Comparison of ENCODE assay signal across 1 cellular context in the genomic region with DNA sequence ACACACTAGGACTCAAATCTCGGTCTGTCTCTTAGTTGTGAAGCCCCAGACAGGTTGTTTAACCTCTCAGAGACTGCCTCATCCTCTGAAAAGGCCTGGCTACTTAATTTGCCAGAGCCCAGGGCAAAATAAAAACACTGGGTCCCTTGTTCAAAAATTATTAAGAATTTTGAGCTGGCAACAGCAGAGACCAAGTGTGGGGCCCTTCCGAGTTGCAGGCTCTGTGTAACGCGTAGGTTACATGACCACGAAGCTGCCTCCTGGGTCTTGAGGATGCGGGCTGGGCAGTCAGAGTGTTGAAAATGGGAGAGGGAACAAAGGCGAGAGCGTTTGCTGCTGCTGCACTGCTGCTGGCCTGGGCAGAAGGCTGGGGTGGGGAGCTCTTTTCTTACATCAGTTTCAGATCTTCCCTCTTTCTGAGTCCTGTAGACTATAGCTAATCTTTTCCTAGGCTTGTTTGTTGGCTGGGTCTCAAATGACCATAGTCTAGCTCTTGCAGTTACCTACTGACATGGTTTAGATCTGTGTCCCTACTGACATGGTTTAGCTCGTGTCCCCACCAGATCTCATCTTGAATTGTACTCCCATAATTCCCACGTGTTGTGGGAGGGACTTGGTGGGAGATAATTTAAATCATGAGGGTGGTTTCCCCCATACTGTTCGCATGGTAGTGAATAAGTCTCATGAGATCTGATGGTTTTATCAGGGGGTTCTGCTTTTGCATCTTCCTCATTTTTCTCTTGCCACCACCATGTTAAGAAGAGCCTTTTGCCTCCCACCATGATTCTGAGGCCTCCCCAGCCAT.
TF ChIP-seq lines count a peak whose summit lies in the region.

No MANE protein-coding gene starts in this region.

TF ChIP-seq in K562, 482 proteins besides CTCF, POLR2A, EP300 and RAD21 (continued from another document and continues in another):
- TF ChIP-seq, protein P1, sequence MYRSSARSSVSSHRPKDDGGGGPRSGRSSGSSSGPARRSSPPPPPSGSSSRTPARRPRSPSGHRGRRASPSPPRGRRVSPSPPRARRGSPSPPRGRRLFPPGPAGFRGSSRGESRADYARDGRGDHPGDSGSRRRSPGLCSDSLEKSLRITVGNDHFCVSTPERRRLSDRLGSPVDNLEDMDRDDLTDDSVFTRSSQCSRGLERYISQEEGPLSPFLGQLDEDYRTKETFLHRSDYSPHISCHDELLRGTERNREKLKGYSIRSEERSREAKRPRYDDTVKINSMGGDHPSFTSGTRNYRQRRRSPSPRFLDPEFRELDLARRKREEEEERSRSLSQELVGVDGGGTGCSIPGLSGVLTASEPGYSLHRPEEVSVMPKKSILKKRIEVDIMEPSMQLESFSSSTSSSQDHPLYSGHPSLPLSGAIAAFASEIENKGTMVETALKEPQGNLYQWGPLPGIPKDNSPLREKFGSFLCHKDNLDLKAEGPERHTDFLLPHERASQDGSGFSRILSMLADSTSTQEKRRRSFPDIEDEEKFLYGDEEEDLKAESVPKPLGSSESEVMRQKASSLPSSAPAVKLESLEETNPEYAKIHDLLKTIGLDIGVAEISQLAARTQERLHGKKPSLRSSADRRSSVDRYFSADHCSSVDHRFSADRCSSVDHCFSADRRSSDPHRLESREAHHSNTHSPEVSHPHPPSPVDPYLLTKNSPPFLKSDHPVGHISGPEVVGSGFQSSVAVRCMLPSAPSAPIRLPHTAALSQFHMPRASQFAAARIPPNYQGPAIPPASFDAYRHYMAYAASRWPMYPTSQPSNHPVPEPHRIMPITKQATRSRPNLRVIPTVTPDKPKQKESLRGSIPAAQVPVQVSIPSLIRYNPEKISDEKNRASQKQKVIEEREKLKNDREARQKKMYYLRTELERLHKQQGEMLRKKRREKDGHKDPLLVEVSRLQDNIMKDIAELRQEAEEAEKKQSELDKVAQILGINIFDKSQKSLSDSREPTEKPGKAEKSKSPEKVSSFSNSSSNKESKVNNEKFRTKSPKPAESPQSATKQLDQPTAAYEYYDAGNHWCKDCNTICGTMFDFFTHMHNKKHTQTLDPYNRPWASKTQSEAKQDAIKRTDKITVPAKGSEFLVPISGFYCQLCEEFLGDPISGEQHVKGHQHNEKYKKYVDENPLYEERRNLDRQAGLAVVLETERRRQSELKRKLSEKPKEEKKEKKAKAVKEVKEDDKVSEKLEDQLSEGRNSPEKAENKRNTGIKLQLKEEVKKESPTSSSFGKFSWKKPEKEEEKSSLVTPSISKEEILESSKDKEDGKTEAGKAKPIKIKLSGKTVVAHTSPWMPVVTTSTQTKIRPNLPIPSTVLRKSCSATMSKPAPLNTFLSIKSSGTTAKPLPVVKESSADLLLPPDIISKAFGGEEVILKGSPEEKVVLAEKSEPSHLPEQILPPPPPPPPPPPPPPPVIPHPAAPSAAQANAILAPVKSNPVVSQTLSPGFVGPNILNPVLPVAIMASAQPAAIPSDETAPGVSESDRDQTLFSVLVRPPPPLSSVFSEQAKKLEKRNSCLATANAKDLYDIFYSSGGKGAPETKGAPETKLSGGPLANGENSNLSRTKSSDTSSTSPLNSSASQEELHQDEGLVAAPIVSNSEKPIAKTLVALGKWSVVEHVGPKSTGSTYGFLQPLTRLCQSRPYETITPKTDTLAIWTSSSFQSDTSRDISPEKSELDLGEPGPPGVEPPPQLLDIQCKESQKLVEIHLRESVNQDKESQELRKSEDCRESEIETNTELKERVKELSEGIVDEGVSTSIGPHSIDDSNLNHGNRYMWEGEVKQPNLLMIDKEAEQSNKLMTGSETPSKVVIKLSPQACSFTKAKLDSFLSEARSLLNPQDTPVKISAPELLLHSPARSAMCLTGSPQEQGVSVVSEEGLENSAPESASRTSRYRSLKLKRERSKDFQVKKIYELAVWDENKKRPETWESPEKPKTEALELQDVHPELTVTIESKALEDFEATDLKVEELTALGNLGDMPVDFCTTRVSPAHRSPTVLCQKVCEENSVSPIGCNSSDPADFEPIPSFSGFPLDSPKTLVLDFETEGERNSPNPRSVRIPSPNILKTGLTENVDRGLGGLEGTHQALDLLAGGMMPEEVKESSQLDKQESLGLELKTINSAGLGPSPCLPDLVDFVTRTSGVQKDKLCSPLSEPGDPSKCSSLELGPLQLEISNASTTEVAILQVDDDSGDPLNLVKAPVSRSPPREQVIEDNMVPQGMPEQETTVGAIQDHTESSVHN (IDR thresholded peaks at IDR 0.05; ENCODE audit: borderline replicate concordance in 1 of 2, low read depth in 1 of 2): no peak
- TF ChIP-seq ZBED1 (IDR thresholded peaks at IDR 0.05): no peak
- TF ChIP-seq, protein P2, sequence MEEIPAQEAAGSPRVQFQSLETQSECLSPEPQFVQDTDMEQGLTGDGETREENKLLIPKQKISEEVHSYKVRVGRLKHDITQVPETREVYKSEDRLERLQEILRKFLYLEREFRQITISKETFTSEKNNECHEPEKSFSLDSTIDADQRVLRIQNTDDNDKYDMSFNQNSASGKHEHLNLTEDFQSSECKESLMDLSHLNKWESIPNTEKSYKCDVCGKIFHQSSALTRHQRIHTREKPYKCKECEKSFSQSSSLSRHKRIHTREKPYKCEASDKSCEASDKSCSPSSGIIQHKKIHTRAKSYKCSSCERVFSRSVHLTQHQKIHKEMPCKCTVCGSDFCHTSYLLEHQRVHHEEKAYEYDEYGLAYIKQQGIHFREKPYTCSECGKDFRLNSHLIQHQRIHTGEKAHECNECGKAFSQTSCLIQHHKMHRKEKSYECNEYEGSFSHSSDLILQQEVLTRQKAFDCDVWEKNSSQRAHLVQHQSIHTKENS (CRISPR knock-in tag; IDR thresholded peaks at IDR 0.05): no peak
- TF ChIP-seq ZC3H11A (IDR thresholded peaks at IDR 0.05; ENCODE audit: low read depth, low read length): no peak
- TF ChIP-seq ZNF224 (CRISPR knock-in tag; IDR thresholded peaks at IDR 0.05): no peak
- TF ChIP-seq ZNF584 (CRISPR knock-in tag; IDR thresholded peaks at IDR 0.05; ENCODE audit: low read depth): 0 out of 2 replicates have a peak, but pooled peaks have one; percentile 52
- no peak for TF ChIP-seq ZNF212 (CRISPR knock-in tag; IDR thresholded peaks at IDR 0.05)
- TF ChIP-seq MEIS2 (IDR thresholded peaks at IDR 0.05; ENCODE audit: partially characterized antibody): no peak
- TF ChIP-seq PURB (CRISPR knock-in tag; IDR thresholded peaks at IDR 0.05; ENCODE audit: low read depth): no peak
- TF ChIP-seq, protein P3, sequence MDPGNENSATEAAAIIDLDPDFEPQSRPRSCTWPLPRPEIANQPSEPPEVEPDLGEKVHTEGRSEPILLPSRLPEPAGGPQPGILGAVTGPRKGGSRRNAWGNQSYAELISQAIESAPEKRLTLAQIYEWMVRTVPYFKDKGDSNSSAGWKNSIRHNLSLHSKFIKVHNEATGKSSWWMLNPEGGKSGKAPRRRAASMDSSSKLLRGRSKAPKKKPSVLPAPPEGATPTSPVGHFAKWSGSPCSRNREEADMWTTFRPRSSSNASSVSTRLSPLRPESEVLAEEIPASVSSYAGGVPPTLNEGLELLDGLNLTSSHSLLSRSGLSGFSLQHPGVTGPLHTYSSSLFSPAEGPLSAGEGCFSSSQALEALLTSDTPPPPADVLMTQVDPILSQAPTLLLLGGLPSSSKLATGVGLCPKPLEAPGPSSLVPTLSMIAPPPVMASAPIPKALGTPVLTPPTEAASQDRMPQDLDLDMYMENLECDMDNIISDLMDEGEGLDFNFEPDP (CRISPR knock-in tag; IDR thresholded peaks at IDR 0.05): no peak
- TF ChIP-seq KDM2B (CRISPR knock-in tag; IDR thresholded peaks at IDR 0.05): no peak
- TF ChIP-seq ZNF140 (CRISPR knock-in tag; IDR thresholded peaks at IDR 0.05): no peak
- TF ChIP-seq KLF10 (CRISPR knock-in tag; IDR thresholded peaks at IDR 0.05): no peak
- TF ChIP-seq CREBBP (IDR thresholded peaks at IDR 0.05; ENCODE audit: low read depth, low read length): no peak
- TF ChIP-seq GTF2A2 (tag; IDR thresholded peaks at IDR 0.05): no peak
- TF ChIP-seq SP2 (IDR thresholded peaks at IDR 0.05; ENCODE audit: extremely low read depth, low read depth, low read length, poor library complexity, severe bottlenecking): no peak
- TF ChIP-seq ZFP36 (IDR thresholded peaks at IDR 0.05; ENCODE audit: low read depth, low read length, partially characterized antibody): no peak
- no peak for TF ChIP-seq ZNF561 (CRISPR knock-in tag; conservative IDR thresholded peaks at IDR 0.05)
- no peak for TF ChIP-seq FOXA1 (IDR thresholded peaks at IDR 0.05; ENCODE audit: borderline replicate concordance)
- no peak for TF ChIP-seq SREBF2 (CRISPR knock-in tag; IDR thresholded peaks at IDR 0.05)
- no peak for TF ChIP-seq NCOA4 (IDR thresholded peaks at IDR 0.05; ENCODE audit: partially characterized antibody)
- no peak for TF ChIP-seq NR3C1 (CRISPR knock-in tag; IDR thresholded peaks at IDR 0.05)
- TF ChIP-seq ILF3 (IDR thresholded peaks at IDR 0.05; ENCODE audit: borderline replicate concordance): no peak
- no peak for TF ChIP-seq RFX5 (IDR thresholded peaks at IDR 0.05; ENCODE audit: low read depth, low read length)
- no peak for TF ChIP-seq CEBPG (CRISPR knock-in tag; IDR thresholded peaks at IDR 0.05)
- TF ChIP-seq CEBPG (tag; conservative IDR thresholded peaks at IDR 0.05 in 1 of 2, IDR thresholded peaks at IDR 0.05 in 1 of 2): no peak
- TF ChIP-seq PCBP1 (IDR thresholded peaks at IDR 0.05; ENCODE audit: low read depth, low read length, poor library complexity, severe bottlenecking): no peak
- TF ChIP-seq CHCHD3 (CRISPR knock-in tag; IDR thresholded peaks at IDR 0.05): no peak
- no peak for TF ChIP-seq BCL6 (CRISPR knock-in tag; IDR thresholded peaks at IDR 0.05)
- no peak for TF ChIP-seq SAFB2 (IDR thresholded peaks at IDR 0.05; ENCODE audit: borderline replicate concordance, low read depth, low read length, severe bottlenecking)
- TF ChIP-seq, protein P4, sequence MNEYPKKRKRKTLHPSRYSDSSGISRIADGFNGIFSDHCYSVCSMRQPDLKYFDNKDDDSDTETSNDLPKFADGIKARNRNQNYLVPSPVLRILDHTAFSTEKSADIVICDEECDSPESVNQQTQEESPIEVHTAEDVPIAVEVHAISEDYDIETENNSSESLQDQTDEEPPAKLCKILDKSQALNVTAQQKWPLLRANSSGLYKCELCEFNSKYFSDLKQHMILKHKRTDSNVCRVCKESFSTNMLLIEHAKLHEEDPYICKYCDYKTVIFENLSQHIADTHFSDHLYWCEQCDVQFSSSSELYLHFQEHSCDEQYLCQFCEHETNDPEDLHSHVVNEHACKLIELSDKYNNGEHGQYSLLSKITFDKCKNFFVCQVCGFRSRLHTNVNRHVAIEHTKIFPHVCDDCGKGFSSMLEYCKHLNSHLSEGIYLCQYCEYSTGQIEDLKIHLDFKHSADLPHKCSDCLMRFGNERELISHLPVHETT (CRISPR knock-in tag; conservative IDR thresholded peaks at IDR 0.05 in 1 of 2, IDR thresholded peaks at IDR 0.05 in 1 of 2): peak in 1 of 2 experiments; percentile 76; a peak in 2 of 4 replicates
- TF ChIP-seq ZFPM2 (CRISPR knock-in tag; IDR thresholded peaks at IDR 0.05): no peak
- TF ChIP-seq, protein P5, sequence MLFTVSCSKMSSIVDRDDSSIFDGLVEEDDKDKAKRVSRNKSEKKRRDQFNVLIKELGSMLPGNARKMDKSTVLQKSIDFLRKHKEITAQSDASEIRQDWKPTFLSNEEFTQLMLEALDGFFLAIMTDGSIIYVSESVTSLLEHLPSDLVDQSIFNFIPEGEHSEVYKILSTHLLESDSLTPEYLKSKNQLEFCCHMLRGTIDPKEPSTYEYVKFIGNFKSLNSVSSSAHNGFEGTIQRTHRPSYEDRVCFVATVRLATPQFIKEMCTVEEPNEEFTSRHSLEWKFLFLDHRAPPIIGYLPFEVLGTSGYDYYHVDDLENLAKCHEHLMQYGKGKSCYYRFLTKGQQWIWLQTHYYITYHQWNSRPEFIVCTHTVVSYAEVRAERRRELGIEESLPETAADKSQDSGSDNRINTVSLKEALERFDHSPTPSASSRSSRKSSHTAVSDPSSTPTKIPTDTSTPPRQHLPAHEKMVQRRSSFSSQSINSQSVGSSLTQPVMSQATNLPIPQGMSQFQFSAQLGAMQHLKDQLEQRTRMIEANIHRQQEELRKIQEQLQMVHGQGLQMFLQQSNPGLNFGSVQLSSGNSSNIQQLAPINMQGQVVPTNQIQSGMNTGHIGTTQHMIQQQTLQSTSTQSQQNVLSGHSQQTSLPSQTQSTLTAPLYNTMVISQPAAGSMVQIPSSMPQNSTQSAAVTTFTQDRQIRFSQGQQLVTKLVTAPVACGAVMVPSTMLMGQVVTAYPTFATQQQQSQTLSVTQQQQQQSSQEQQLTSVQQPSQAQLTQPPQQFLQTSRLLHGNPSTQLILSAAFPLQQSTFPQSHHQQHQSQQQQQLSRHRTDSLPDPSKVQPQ (CRISPR knock-in tag; IDR thresholded peaks at IDR 0.05; ENCODE audit: borderline replicate concordance): no peak
- TF ChIP-seq NCOA2 (IDR thresholded peaks at IDR 0.05; ENCODE audit: partially characterized antibody in 2 of 2): no peak
- peak; percentile 73; the same call in 1 of the 2 replicates for TF ChIP-seq PHB (CRISPR knock-in tag; IDR thresholded peaks at IDR 0.05)
- TF ChIP-seq ZNF311 (CRISPR knock-in tag; IDR thresholded peaks at IDR 0.05): 0 out of 2 replicates have a peak, but pooled peaks have one; percentile 32
- TF ChIP-seq ZFP30 (CRISPR knock-in tag; IDR thresholded peaks at IDR 0.05; ENCODE audit: borderline replicate concordance): no peak
- no peak for TF ChIP-seq RBM25 (IDR thresholded peaks at IDR 0.05; ENCODE audit: low read depth, low read length, severe bottlenecking)
- TF ChIP-seq RUNX1 (IDR thresholded peaks at IDR 0.05; ENCODE audit: low read depth): no peak
- no peak; the same call in 1 of the 2 replicates for TF ChIP-seq PHF8 (IDR thresholded peaks at IDR 0.05; ENCODE audit: borderline replicate concordance, low read length)
- TF ChIP-seq MED1 (CRISPR knock-in tag; IDR thresholded peaks at IDR 0.05; ENCODE audit: borderline replicate concordance): no peak
- no peak for TF ChIP-seq ZNF76 (CRISPR knock-in tag; IDR thresholded peaks at IDR 0.05; ENCODE audit: borderline replicate concordance)
- TF ChIP-seq POLR2AphosphoS5 (IDR thresholded peaks at IDR 0.05; ENCODE audit: control insufficient read depth, insufficient read depth, low read depth, low read length): no peak
- no peak for TF ChIP-seq RBM39 (optimal IDR thresholded peaks at IDR 0.05; ENCODE audit: low read depth, low read length)
- TF ChIP-seq ZNF3 (CRISPR knock-in tag; IDR thresholded peaks at IDR 0.05): no peak
- TF ChIP-seq, protein P6, sequence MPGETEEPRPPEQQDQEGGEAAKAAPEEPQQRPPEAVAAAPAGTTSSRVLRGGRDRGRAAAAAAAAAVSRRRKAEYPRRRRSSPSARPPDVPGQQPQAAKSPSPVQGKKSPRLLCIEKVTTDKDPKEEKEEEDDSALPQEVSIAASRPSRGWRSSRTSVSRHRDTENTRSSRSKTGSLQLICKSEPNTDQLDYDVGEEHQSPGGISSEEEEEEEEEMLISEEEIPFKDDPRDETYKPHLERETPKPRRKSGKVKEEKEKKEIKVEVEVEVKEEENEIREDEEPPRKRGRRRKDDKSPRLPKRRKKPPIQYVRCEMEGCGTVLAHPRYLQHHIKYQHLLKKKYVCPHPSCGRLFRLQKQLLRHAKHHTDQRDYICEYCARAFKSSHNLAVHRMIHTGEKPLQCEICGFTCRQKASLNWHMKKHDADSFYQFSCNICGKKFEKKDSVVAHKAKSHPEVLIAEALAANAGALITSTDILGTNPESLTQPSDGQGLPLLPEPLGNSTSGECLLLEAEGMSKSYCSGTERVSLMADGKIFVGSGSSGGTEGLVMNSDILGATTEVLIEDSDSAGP (CRISPR knock-in tag; IDR thresholded peaks at IDR 0.05): no peak
- TF ChIP-seq POLR2H (tag; IDR thresholded peaks at IDR 0.05; ENCODE audit: low read depth): peak; percentile 83
- no peak for TF ChIP-seq SNIP1 (IDR thresholded peaks at IDR 0.05; ENCODE audit: low read depth)
- no peak for TF ChIP-seq PTRF (tag; IDR thresholded peaks at IDR 0.05)
- no peak for TF ChIP-seq TGIF2 (CRISPR knock-in tag; IDR thresholded peaks at IDR 0.05)
- TF ChIP-seq DIDO1 (tag; IDR thresholded peaks at IDR 0.05; ENCODE audit: low read depth): peak; percentile 40; the same call in 1 of the 2 replicates
- TF ChIP-seq HMG20A (CRISPR knock-in tag; conservative IDR thresholded peaks at IDR 0.05): no peak
